14 cellular contexts compared by ENCODE assay signal in the genomic region with DNA sequence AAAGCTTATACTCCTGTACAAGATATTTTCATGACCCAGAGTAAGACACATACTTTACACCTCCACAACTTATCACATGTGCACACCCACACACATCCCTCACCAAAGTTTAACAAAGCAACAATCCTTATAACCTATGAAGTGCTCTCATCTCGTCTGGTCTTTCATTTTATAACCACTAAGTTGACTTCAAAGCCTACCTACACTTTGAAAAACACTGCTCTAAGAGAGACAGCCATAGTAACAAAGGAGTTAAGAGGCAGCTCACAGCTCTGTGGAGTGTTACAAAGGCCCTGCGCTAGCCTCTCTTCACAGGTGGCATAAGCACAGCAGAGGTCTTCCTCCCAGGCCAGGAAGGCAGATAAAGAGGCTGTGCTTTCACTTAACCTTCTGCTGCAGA.
DNase-seq lines count a peak whose midpoint lies in the region; ATAC-seq and TF ChIP-seq lines count a peak whose summit lies in the region.
"Had no signal": no experiment of that assay in that cellular context is flagged by ENCODE, and none has a peak within 500 bp of the region (broad histone marks: within the 10 kb centered on the region; RNA-seq: fewer than 3 reads in every experiment).

No MANE protein-coding gene starts in this region.

- dilution Hi-C loops in mammary epithelial cell (cut with HindIII; ENCODE audit: low sequenced_read_pairs): no loop called here

- no peaks in the 10 kb centered on the region for H3K9me3 Mint-ChIP-seq in activated CD8-positive, alpha-beta T cell treated with anti-CD3 and anti-CD28 coated beads for 36 hours
- H3K9me3 Mint-ChIP-seq in activated CD8-positive, alpha-beta T cell treated with anti-CD3 and anti-CD28 coated beads, Interleukin-2, amount 10 ng/mL, durations not matched to agents 7 days and 5 days (ENCODE audit: insufficient read depth): no peaks in the 10 kb centered on the region
- no peaks in the 10 kb centered on the region for H3K9me3 Mint-ChIP-seq in WTC11
- H3K9me3 Mint-ChIP-seq in stimulated activated naive CD8-positive, alpha-beta T cell treated with anti-CD3 and anti-CD28 coated beads, Interleukin-15, amount 100 ng/mL, for 72 hours: no peaks in the 10 kb centered on the region

- no peaks in the 10 kb centered on the region for H4K20me1 ChIP-seq in mammary epithelial cell (ENCODE audit: insufficient read depth, low read length)
- H4K20me1 ChIP-seq: BLaER1 had no signal

- no peak overlapping the region for H3K4me3 Mint-ChIP-seq in activated CD8-positive, alpha-beta T cell treated with anti-CD3 and anti-CD28 coated beads for 36 hours
- no peak overlapping the region for H3K4me3 Mint-ChIP-seq in activated CD8-positive, alpha-beta T cell treated with anti-CD3 and anti-CD28 coated beads, Interleukin-2, amount 10 ng/mL, durations not matched to agents 7 days and 5 days
- no peak overlapping the region for H3K4me3 Mint-ChIP-seq in WTC11
- H3K4me3 Mint-ChIP-seq in stimulated activated naive CD8-positive, alpha-beta T cell treated with anti-CD3 and anti-CD28 coated beads, Interleukin-15, amount 100 ng/mL, for 72 hours: peak overlapping the region in 1 of 2 donors; percentile 45

- 50% methylated on average over 2 of the region's 2 CpGs for WGBS in mammary epithelial cell (ENCODE audit: low coverage, missing lambda C conversion rate)

- peaks cover 24% of the 10 kb centered on the region for H3K4me1 Mint-ChIP-seq in activated CD8-positive, alpha-beta T cell treated with anti-CD3 and anti-CD28 coated beads for 36 hours (ENCODE audit: low read depth)
- H3K4me1 Mint-ChIP-seq in activated CD8-positive, alpha-beta T cell treated with anti-CD3 and anti-CD28 coated beads, Interleukin-2, amount 10 ng/mL, durations not matched to agents 7 days and 5 days (ENCODE audit: low read depth): peaks cover 2% of the 10 kb centered on the region
- H3K4me1 Mint-ChIP-seq in WTC11: peaks cover 27% of the 10 kb centered on the region
- H3K4me1 Mint-ChIP-seq in stimulated activated naive CD8-positive, alpha-beta T cell treated with anti-CD3 and anti-CD28 coated beads, Interleukin-15, amount 100 ng/mL, for 72 hours: peaks cover 31% of the 10 kb centered on the region

- no peak overlapping the region for H2AFZ ChIP-seq in mammary epithelial cell (ENCODE audit: low read depth, low read length)

- TF ChIP-seq CTCF in activated CD8-positive, alpha-beta T cell treated with anti-CD3 and anti-CD28 coated beads for 36 hours (IDR thresholded peaks at IDR 0.05): no peak
- TF ChIP-seq CTCF in HEK293 (tag by site-specific recombination; IDR thresholded peaks at IDR 0.05) (no peak), WTC11 (IDR thresholded peaks at IDR 0.05) (no peak), mammary epithelial cell (conservative IDR thresholded peaks at IDR 0.05 in 1 of 2, IDR thresholded peaks at IDR 0.05 in 1 of 2; ENCODE audit: extremely low read depth in 1 of 2, insufficient read depth in 1 of 2, low read depth in 1 of 2, low read length in 2 of 2) (no peak)

- BruUV-seq in mammary epithelial cell (replicated peaks; lab: Mats Ljungman, UMichigan): no TSS peak

- no peak overlapping the region for H3K9ac ChIP-seq in mammary epithelial cell (ENCODE audit: insufficient read depth, low read length)
- H3K9ac ChIP-seq: BLaER1 had no signal

- CTCF ChIA-PET in activated CD8-positive, alpha-beta T cell treated with anti-CD3 and anti-CD28 coated beads for 36 hours (lab: Charles Lee): no interaction called here
- CTCF ChIA-PET in activated CD8-positive, alpha-beta T cell treated with anti-CD3 and anti-CD28 coated beads, Interleukin-2, amount 10 ng/mL, durations not matched to agents 7 days and 5 days (lab: Charles Lee): no interaction called here
- CTCF ChIA-PET in HEK293 (lab: Yijun Ruan, JAX): no interaction called here
- CTCF ChIA-PET in WTC11 (lab: Charles Lee): no interaction called here
- CTCF ChIA-PET in mammary epithelial cell (lab: Charles Lee; ENCODE audit: low non-redundant PET): no interaction called here

- H3K36me3 Mint-ChIP-seq in activated CD8-positive, alpha-beta T cell treated with anti-CD3 and anti-CD28 coated beads for 36 hours (ENCODE audit: low read depth): no peaks in the 10 kb centered on the region
- H3K36me3 Mint-ChIP-seq in activated CD8-positive, alpha-beta T cell treated with anti-CD3 and anti-CD28 coated beads, Interleukin-2, amount 10 ng/mL, durations not matched to agents 7 days and 5 days (ENCODE audit: low read depth): no peaks in the 10 kb centered on the region
- H3K36me3 Mint-ChIP-seq in WTC11: no peaks in the 10 kb centered on the region

- H3K27me3 ChIP-seq in mammary epithelial cell (ENCODE audit: insufficient read depth, low read length): no peaks in the 10 kb centered on the region
- H3K27me3 ChIP-seq: BLaER1 had no signal

- H3K79me2 ChIP-seq in mammary epithelial cell (ENCODE audit: insufficient read depth, low read length): no peaks in the 10 kb centered on the region

- in situ Hi-C loops in mammary epithelial cell (cut with MboI; ENCODE audit: low sequenced_read_pairs in 2 of 2): no loop called here

- no peak overlapping the region for H3K27ac ChIP-seq in HEK293 (ENCODE audit: extremely low read depth, low read depth, low read length)
- no peak overlapping the region for H3K27ac ChIP-seq in mammary epithelial cell (ENCODE audit: insufficient read depth, low read depth, low read length)
- H3K27ac ChIP-seq: BLaER1 had no signal

- H3K4me1 ChIP-seq in HEK293 (ENCODE audit: control insufficient read depth, insufficient read depth, low read length) (peaks cover 13% of the 10 kb centered on the region), mammary epithelial cell (ENCODE audit: insufficient read depth, low read length) (no peaks in the 10 kb centered on the region)

- no peak overlapping the region for H3K27ac Mint-ChIP-seq in activated CD8-positive, alpha-beta T cell treated with anti-CD3 and anti-CD28 coated beads for 36 hours
- H3K27ac Mint-ChIP-seq in activated CD8-positive, alpha-beta T cell treated with anti-CD3 and anti-CD28 coated beads, Interleukin-2, amount 10 ng/mL, durations not matched to agents 7 days and 5 days: no peak overlapping the region
- H3K27ac Mint-ChIP-seq in WTC11: no peak overlapping the region
- peak overlapping the region in 1 of 2 donors; percentile 67 for H3K27ac Mint-ChIP-seq in stimulated activated naive CD8-positive, alpha-beta T cell treated with anti-CD3 and anti-CD28 coated beads, Interleukin-15, amount 100 ng/mL, for 72 hours

- no peaks in the 10 kb centered on the region for H3K9me3 ChIP-seq in HEK293 (ENCODE audit: control insufficient read depth, insufficient read depth, low read depth, low read length)
- peaks cover 62% of the 10 kb centered on the region for H3K9me3 ChIP-seq in mammary epithelial cell (replicated peaks; ENCODE audit: insufficient read depth, low read length)
- H3K9me3 ChIP-seq: BLaER1 had no signal

- DNase-seq in activated CD8-positive, alpha-beta T cell treated with anti-CD3 and anti-CD28 coated beads for 36 hours: peak; percentile 10
- DNase-seq in activated CD8-positive, alpha-beta T cell treated with anti-CD3 and anti-CD28 coated beads, Interleukin-2, amount 10 ng/mL, durations not matched to agents 7 days and 5 days: no peak
- DNase-seq in WTC11 (ENCODE audit: low spot score): no peak
- no peak for DNase-seq in stimulated activated naive CD8-positive, alpha-beta T cell treated with anti-CD3 and anti-CD28 coated beads, Interleukin-15, amount 100 ng/mL, for 72 hours
- DNase-seq in mammary epithelial cell: no peak
- DNase-seq: DMS79 treated with DMSO at 0.1 percent for 48 hours, KG1, NCI-H1436, NCI-H2029, NCI-H526 treated with DMSO at 0.1 percent for 48 hours, SHP77 treated with DMSO at 0.1 percent for 48 hours had no signal

- H3K27me3 Mint-ChIP-seq in activated CD8-positive, alpha-beta T cell treated with anti-CD3 and anti-CD28 coated beads for 36 hours: no peaks in the 10 kb centered on the region
- H3K27me3 Mint-ChIP-seq in activated CD8-positive, alpha-beta T cell treated with anti-CD3 and anti-CD28 coated beads, Interleukin-2, amount 10 ng/mL, durations not matched to agents 7 days and 5 days (ENCODE audit: low read depth): no peaks in the 10 kb centered on the region
- no peaks in the 10 kb centered on the region; the same call in 1 of the 2 replicates for H3K27me3 Mint-ChIP-seq in WTC11 (ENCODE audit: low read depth)
- H3K27me3 Mint-ChIP-seq in stimulated activated naive CD8-positive, alpha-beta T cell treated with anti-CD3 and anti-CD28 coated beads, Interleukin-15, amount 100 ng/mL, for 72 hours: no peaks in the 10 kb centered on the region

- H3K4me3 ChIP-seq in HEK293 (ENCODE audit: low read depth, low read length): no peak overlapping the region
- no peak overlapping the region for H3K4me3 ChIP-seq in mammary epithelial cell (replicated peaks in 1 of 3; ENCODE audit: insufficient read depth in 1 of 3, low read depth in 2 of 3, low read length in 3 of 3)
- H3K4me3 ChIP-seq: BLaER1 had no signal

- no peak overlapping the region for H3K4me2 ChIP-seq in mammary epithelial cell (ENCODE audit: insufficient read depth, low read depth, low read length)
- H3K4me2 ChIP-seq: BLaER1 had no signal

- no peaks in the 10 kb centered on the region for H3K36me3 ChIP-seq in HEK293 (ENCODE audit: control insufficient read depth in 2 of 2, insufficient read depth in 1 of 2, low read length in 2 of 2)
- no peaks in the 10 kb centered on the region for H3K36me3 ChIP-seq in mammary epithelial cell (ENCODE audit: insufficient read depth, low read length)
- H3K36me3 ChIP-seq: BLaER1 had no signal

- ATAC-seq in activated CD8-positive, alpha-beta T cell treated with anti-CD3 and anti-CD28 coated beads for 36 hours: peak; percentile 78
- no peak for ATAC-seq in activated CD8-positive, alpha-beta T cell treated with anti-CD3 and anti-CD28 coated beads, Interleukin-2, amount 10 ng/mL, durations not matched to agents 7 days and 5 days
- peak; percentile 54; the same call in 1 of the 2 replicates for ATAC-seq in WTC11
- ATAC-seq in stimulated activated naive CD8-positive, alpha-beta T cell treated with anti-CD3 and anti-CD28 coated beads, Interleukin-15, amount 100 ng/mL, for 72 hours: peak; percentile 47
- no peak for ATAC-seq in GM18870 (IDR thresholded peaks at IDR 0.05; ENCODE audit: unreplicated experiment)

- POLR2A ChIA-PET in activated CD8-positive, alpha-beta T cell treated with anti-CD3 and anti-CD28 coated beads for 36 hours (lab: Charles Lee): no interaction called here
- POLR2A ChIA-PET in activated CD8-positive, alpha-beta T cell treated with anti-CD3 and anti-CD28 coated beads, Interleukin-2, amount 10 ng/mL, durations not matched to agents 7 days and 5 days (lab: Charles Lee): no interaction called here
- POLR2A ChIA-PET in HEK293 (lab: Yijun Ruan, JAX): no interaction called here
- POLR2A ChIA-PET in WTC11 (lab: Charles Lee): no interaction called here

- intact Hi-C loops in activated CD8-positive, alpha-beta T cell treated with anti-CD3 and anti-CD28 coated beads for 36 hours (cut with micrococcal nuclease): no loop called here
- intact Hi-C loops in mammary epithelial cell (cut with micrococcal nuclease): no loop called here

TF ChIP-seq in HEK293, 187 proteins besides CTCF, POLR2A, EP300 and RAD21 (continues in another document):
- TF ChIP-seq ZNF785 (tag by site-specific recombination; IDR thresholded peaks at IDR 0.05): no peak
- peak; percentile 68 for TF ChIP-seq EGR2 (tag by site-specific recombination; IDR thresholded peaks at IDR 0.05; ENCODE audit: low read depth)

TF ChIP-seq in WTC11, 78 proteins besides CTCF, POLR2A, EP300 and RAD21 (continues in another document):
- TF ChIP-seq TCF7 (CRISPR knock-in tag; IDR thresholded peaks at IDR 0.05; ENCODE audit: low read depth): no peak

Comparison
In these comparisons a context has a peak if more than half of its experiments do, and no peak if none do; other contexts are left out.
1. ATAC-seq: peak in activated CD8-positive, alpha-beta T cell treated with anti-CD3 and anti-CD28 coated beads for 36 hours (single experiment), WTC11 (single experiment) and stimulated activated naive CD8-positive, alpha-beta T cell treated with anti-CD3 and anti-CD28 coated beads, Interleukin-15, amount 100 ng/mL, for 72 hours (single experiment); none in activated CD8-positive, alpha-beta T cell treated with anti-CD3 and anti-CD28 coated beads, Interleukin-2, amount 10 ng/mL, durations not matched to agents 7 days and 5 days (single experiment) and GM18870 (single experiment).